Comparison of ENCODE assay signal across 1 cellular context in the genomic region with DNA sequence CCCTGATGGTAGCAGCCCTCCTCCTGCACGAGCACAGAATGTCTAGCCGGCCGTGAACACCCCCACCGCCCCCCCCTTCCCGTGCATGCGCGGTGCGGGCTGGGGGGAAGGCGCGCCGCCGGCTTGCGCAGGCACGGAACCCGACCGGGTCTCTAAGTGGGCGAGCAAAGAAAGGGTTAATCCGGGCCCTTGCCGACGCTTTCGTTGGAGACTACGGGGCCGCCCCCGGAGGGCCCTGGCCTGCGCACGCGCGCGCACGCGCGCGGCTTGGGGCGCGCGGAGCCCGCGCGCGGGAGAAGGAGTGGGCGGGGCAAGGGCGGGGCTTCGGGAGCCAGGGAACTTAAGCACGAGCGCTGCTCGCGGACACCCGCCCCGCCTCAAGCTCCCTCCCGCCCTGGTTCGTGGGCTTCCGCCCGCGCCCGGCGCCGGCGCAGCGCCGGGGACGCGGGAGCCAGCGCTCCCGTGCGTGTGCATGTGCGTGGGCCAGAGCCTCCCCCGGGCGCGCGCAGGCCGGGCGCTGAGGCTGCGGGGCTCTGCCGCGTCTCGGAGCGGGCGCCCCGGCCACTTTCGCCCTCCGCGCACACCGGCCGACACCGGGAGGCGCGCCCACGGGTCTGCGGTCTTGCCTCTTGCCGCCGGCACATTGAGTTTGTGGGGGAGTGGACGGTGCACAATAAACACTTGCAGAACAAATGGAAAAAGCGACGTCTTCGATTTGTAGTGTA.
TF ChIP-seq lines count a peak whose summit lies in the region.

No MANE protein-coding gene starts in this region.

TF ChIP-seq in K562, 482 proteins besides CTCF, POLR2A, EP300 and RAD21 (continued from another document):
- TF ChIP-seq, protein P1, sequence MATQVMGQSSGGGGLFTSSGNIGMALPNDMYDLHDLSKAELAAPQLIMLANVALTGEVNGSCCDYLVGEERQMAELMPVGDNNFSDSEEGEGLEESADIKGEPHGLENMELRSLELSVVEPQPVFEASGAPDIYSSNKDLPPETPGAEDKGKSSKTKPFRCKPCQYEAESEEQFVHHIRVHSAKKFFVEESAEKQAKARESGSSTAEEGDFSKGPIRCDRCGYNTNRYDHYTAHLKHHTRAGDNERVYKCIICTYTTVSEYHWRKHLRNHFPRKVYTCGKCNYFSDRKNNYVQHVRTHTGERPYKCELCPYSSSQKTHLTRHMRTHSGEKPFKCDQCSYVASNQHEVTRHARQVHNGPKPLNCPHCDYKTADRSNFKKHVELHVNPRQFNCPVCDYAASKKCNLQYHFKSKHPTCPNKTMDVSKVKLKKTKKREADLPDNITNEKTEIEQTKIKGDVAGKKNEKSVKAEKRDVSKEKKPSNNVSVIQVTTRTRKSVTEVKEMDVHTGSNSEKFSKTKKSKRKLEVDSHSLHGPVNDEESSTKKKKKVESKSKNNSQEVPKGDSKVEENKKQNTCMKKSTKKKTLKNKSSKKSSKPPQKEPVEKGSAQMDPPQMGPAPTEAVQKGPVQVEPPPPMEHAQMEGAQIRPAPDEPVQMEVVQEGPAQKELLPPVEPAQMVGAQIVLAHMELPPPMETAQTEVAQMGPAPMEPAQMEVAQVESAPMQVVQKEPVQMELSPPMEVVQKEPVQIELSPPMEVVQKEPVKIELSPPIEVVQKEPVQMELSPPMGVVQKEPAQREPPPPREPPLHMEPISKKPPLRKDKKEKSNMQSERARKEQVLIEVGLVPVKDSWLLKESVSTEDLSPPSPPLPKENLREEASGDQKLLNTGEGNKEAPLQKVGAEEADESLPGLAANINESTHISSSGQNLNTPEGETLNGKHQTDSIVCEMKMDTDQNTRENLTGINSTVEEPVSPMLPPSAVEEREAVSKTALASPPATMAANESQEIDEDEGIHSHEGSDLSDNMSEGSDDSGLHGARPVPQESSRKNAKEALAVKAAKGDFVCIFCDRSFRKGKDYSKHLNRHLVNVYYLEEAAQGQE (CRISPR knock-in tag; IDR thresholded peaks at IDR 0.05; ENCODE audit: low read depth) = no peak
- TF ChIP-seq STAG1 (CRISPR knock-in tag; IDR thresholded peaks at IDR 0.05; ENCODE audit: borderline replicate concordance) (no peak), FUS (optimal IDR thresholded peaks at IDR 0.05; ENCODE audit: low read depth, low read length) (no peak), ILF3 (IDR thresholded peaks at IDR 0.05; ENCODE audit: borderline replicate concordance) (no peak), ETS1 (conservative IDR thresholded peaks at IDR 0.05; ENCODE audit: control insufficient read depth, low read depth, low read length) (no peak), HNRNPK (IDR thresholded peaks at IDR 0.05; ENCODE audit: low read depth, low read length, poor library complexity, severe bottlenecking) (no peak), ZNF830 (CRISPR knock-in tag; IDR thresholded peaks at IDR 0.05) (no peak), ZFP30 (CRISPR knock-in tag; IDR thresholded peaks at IDR 0.05; ENCODE audit: borderline replicate concordance) (no peak), SMARCB1 (IDR thresholded peaks at IDR 0.05; ENCODE audit: insufficient read length, low read depth) (no peak), DMBX1 (CRISPR knock-in tag; IDR thresholded peaks at IDR 0.05; ENCODE audit: borderline replicate concordance) (peak; percentile 95), ZKSCAN3 (CRISPR knock-in tag; IDR thresholded peaks at IDR 0.05) (no peak), DACH1 (IDR thresholded peaks at IDR 0.05; ENCODE audit: partially characterized antibody) (no peak), CGGBP1 (CRISPR knock-in tag; IDR thresholded peaks at IDR 0.05) (no peak), HNRNPLL (IDR thresholded peaks at IDR 0.05; ENCODE audit: low read depth, low read length, poor library complexity, severe bottlenecking) (peak; percentile 62), PREB (CRISPR knock-in tag; IDR thresholded peaks at IDR 0.05) (no peak), TGIF2 (CRISPR knock-in tag; IDR thresholded peaks at IDR 0.05) (no peak), GTF2A2 (tag; IDR thresholded peaks at IDR 0.05) (no peak), ZFX (CRISPR knock-in tag; IDR thresholded peaks at IDR 0.05) (peak; percentile 58), GTF2F1 (IDR thresholded peaks at IDR 0.05; ENCODE audit: low read depth, low read length) (no peak), HOMEZ (CRISPR knock-in tag; IDR thresholded peaks at IDR 0.05) (no peak)
- TF ChIP-seq, protein P2, sequence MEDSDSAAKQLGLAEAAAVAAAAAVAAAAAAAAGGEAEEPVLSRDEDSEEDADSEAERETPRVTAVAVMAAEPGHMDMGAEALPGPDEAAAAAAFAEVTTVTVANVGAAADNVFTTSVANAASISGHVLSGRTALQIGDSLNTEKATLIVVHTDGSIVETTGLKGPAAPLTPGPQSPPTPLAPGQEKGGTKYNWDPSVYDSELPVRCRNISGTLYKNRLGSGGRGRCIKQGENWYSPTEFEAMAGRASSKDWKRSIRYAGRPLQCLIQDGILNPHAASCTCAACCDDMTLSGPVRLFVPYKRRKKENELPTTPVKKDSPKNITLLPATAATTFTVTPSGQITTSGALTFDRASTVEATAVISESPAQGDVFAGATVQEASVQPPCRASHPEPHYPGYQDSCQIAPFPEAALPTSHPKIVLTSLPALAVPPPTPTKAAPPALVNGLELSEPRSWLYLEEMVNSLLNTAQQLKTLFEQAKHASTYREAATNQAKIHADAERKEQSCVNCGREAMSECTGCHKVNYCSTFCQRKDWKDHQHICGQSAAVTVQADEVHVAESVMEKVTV (CRISPR knock-in tag; IDR thresholded peaks at IDR 0.05) = no peak
- TF ChIP-seq, protein P3, sequence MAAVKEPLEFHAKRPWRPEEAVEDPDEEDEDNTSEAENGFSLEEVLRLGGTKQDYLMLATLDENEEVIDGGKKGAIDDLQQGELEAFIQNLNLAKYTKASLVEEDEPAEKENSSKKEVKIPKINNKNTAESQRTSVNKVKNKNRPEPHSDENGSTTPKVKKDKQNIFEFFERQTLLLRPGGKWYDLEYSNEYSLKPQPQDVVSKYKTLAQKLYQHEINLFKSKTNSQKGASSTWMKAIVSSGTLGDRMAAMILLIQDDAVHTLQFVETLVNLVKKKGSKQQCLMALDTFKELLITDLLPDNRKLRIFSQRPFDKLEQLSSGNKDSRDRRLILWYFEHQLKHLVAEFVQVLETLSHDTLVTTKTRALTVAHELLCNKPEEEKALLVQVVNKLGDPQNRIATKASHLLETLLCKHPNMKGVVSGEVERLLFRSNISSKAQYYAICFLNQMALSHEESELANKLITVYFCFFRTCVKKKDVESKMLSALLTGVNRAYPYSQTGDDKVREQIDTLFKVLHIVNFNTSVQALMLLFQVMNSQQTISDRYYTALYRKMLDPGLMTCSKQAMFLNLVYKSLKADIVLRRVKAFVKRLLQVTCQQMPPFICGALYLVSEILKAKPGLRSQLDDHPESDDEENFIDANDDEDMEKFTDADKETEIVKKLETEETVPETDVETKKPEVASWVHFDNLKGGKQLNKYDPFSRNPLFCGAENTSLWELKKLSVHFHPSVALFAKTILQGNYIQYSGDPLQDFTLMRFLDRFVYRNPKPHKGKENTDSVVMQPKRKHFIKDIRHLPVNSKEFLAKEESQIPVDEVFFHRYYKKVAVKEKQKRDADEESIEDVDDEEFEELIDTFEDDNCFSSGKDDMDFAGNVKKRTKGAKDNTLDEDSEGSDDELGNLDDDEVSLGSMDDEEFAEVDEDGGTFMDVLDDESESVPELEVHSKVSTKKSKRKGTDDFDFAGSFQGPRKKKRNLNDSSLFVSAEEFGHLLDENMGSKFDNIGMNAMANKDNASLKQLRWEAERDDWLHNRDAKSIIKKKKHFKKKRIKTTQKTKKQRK (IDR thresholded peaks at IDR 0.05; ENCODE audit: borderline replicate concordance, low read depth, low read length) = no peak
